2 cellular contexts compared by ENCODE assay signal in genomic region chr3:174342206-174342605, GRCh38.
TF ChIP-seq lines count a peak whose summit lies in the region.

No MANE protein-coding gene starts in this region.

TF ChIP-seq in GM23338, 12 proteins besides CTCF, POLR2A, EP300 and RAD21:
- TF ChIP-seq REST (IDR thresholded peaks at IDR 0.05; ENCODE audit: unreplicated experiment): no peak
- TF ChIP-seq ZNF462 (CRISPR knock-in tag; IDR thresholded peaks at IDR 0.05): no peak
- TF ChIP-seq ZNF331 (CRISPR knock-in tag; IDR thresholded peaks at IDR 0.05; ENCODE audit: low read depth): no peak
- no peak for TF ChIP-seq STAT1 (IDR thresholded peaks at IDR 0.05; ENCODE audit: unreplicated experiment)
- no peak for TF ChIP-seq NANOG (IDR thresholded peaks at IDR 0.05; ENCODE audit: borderline replicate concordance)
- no peak for TF ChIP-seq CREB1 (CRISPR knock-in tag; IDR thresholded peaks at IDR 0.05; ENCODE audit: low read depth)
- TF ChIP-seq ZNF114 (CRISPR knock-in tag; IDR thresholded peaks at IDR 0.05): no peak
- no peak for TF ChIP-seq EZH2 (IDR thresholded peaks at IDR 0.05; ENCODE audit: low read depth, unreplicated experiment)
- TF ChIP-seq ETS1 (IDR thresholded peaks at IDR 0.05): no peak
- TF ChIP-seq JUNB (IDR thresholded peaks at IDR 0.05; ENCODE audit: unreplicated experiment): no peak
- no peak for TF ChIP-seq EZH2phosphoT487 (IDR thresholded peaks at IDR 0.05; ENCODE audit: unreplicated experiment)
- TF ChIP-seq POLR2AphosphoS5 (IDR thresholded peaks at IDR 0.05; ENCODE audit: low read depth): no peak

TF ChIP-seq in H1, 55 proteins besides CTCF, POLR2A, EP300 and RAD21 (continued from another document):
- TF ChIP-seq HDAC2 (IDR thresholded peaks at IDR 0.05; ENCODE audit: borderline replicate concordance in 1 of 2, low read depth in 2 of 2, low read length in 2 of 2) (no peak), TBP (IDR thresholded peaks at IDR 0.05; ENCODE audit: low read depth, low read length) (no peak), FOSL1 (IDR thresholded peaks at IDR 0.05; ENCODE audit: insufficient read depth, low read depth, low read length) (no peak), BRCA1 (IDR thresholded peaks at IDR 0.05; ENCODE audit: low read depth, low read length) (no peak), CEBPB (IDR thresholded peaks at IDR 0.05; ENCODE audit: low read depth, low read length) (no peak), TAF1 (IDR thresholded peaks at IDR 0.05; ENCODE audit: low read depth, low read length) (no peak), E2F6 (IDR thresholded peaks at IDR 0.05) (no peak), SIX5 (IDR thresholded peaks at IDR 0.05; ENCODE audit: low read depth, low read length) (no peak), MAX (IDR thresholded peaks at IDR 0.05) (no peak)
